In genomic region chr21:42525228-42525604, GRCh38 we compare ENCODE assay signal across 8 cellular contexts. TPM values are rescaled to one million over a fixed set of nuclear protein-coding genes. Genes with fewer than 3 reads are reported as not detected.
DNase-seq lines count a peak whose midpoint lies in the region; ATAC-seq and TF ChIP-seq lines count a peak whose summit lies in the region.

No MANE protein-coding gene starts in this region.

- H3K79me2 ChIP-seq in GM23248 (ENCODE audit: insufficient read depth): no peaks in the 10 kb centered on the region

- DNase-seq in GM06990 (ENCODE audit: extremely low read depth, insufficient read length): no peak
- peak; percentile 16 for DNase-seq in GM23248
- DNase-seq in T-helper 17 cell: no peak
- peak; percentile 42 for DNase-seq in iPS-NIHi11 (ENCODE audit: low spot score)
- DNase-seq in tibial artery: peak in 1 of 2 donors; percentile 66
- no peak for DNase-seq in NCI-H524 (lab: John Stamatoyannopoulos, UW)
- no peak for DNase-seq in MV-4-11 (lab: John Stamatoyannopoulos, UW)
- DNase-seq in NCI-H82 (lab: John Stamatoyannopoulos, UW): no peak

- ATAC-seq in T-helper 17 cell: no peak

- no peak for TF ChIP-seq CTCF in GM06990 (IDR thresholded peaks at IDR 0.05; ENCODE audit: insufficient read depth, low read length, poor library complexity, severe bottlenecking)
- TF ChIP-seq CTCF in tibial artery (IDR thresholded peaks at IDR 0.05): no peak

- H4K20me1 ChIP-seq in GM23248 (ENCODE audit: insufficient read depth): no peaks in the 10 kb centered on the region

- peaks cover 35% of the 10 kb centered on the region for H3K4me1 Mint-ChIP-seq in T-helper 17 cell

- no peak overlapping the region for H3K9ac ChIP-seq in GM23248

- no peak overlapping the region for H2AFZ ChIP-seq in GM23248

- H3K27ac ChIP-seq in GM23248 (no peak overlapping the region), tibial artery (peak overlapping the region; percentile 84 to 85)

- H3K9me3 ChIP-seq in GM23248 (ENCODE audit: low read depth) (no peaks in the 10 kb centered on the region), T-helper 17 cell (ENCODE audit: control insufficient read depth, low read length, poor library complexity, severe bottlenecking) (no peaks in the 10 kb centered on the region), tibial artery (no peaks in the 10 kb centered on the region)

- peak overlapping the region; percentile 48 for H3K4me3 ChIP-seq in GM06990 (replicated peaks; ENCODE audit: low read depth, low read length)
- H3K4me3 ChIP-seq in GM23248: no peak overlapping the region
- H3K4me3 ChIP-seq in tibial artery: peak overlapping the region; percentile 46 to 54

- H3K36me3 ChIP-seq in GM06990 (ENCODE audit: control insufficient read depth, insufficient read depth, low read length): peaks cover 10% of the 10 kb centered on the region
- H3K36me3 ChIP-seq in GM23248 (ENCODE audit: low read depth): no peaks in the 10 kb centered on the region
- peaks cover 0 to 20% (median 0%) of the 10 kb centered on the region in 3 donors for H3K36me3 ChIP-seq in tibial artery

- in situ Hi-C loops in GM23248 (cut with MboI): no loop called here

- H3K36me3 Mint-ChIP-seq in T-helper 17 cell (ENCODE audit: low read depth): peaks cover 5% of the 10 kb centered on the region

- H3K27me3 ChIP-seq in GM06990 (replicated peaks; ENCODE audit: control insufficient read depth, insufficient read depth, low read length) (no peaks in the 10 kb centered on the region), GM23248 (replicated peaks; ENCODE audit: insufficient read depth) (peaks cover 11% of the 10 kb centered on the region; the same call in 1 of the 2 replicates), tibial artery (no peaks in the 10 kb centered on the region)

- WGBS in GM23248 (ENCODE audit: low coverage in 1 of 2, low lambda C conversion rate in 2 of 2, missing lambda C conversion rate in 2 of 2), 2 experiments: 6 to 7% methylated on average over 8 of the region's 8 CpGs

- H3F3A ChIP-seq in GM23248 (ENCODE audit: insufficient read depth): no peaks in the 10 kb centered on the region

- intact Hi-C loops in tibial artery (cut with DNase I; ENCODE audit: low total_unique reads): no loop called here

- H3K27me3 Mint-ChIP-seq in T-helper 17 cell: no peaks in the 10 kb centered on the region

- no peak overlapping the region for H3K4me3 Mint-ChIP-seq in T-helper 17 cell

- H3K4me1 ChIP-seq in GM23248 (ENCODE audit: insufficient read depth) (0 out of 2 replicates have a peak, but pooled peaks cover 5% of the 10 kb centered on the region), tibial artery (peaks cover 0 to 34% (median 22%) of the 10 kb centered on the region in 4 donors)

- H3K9me2 ChIP-seq in GM23248 (ENCODE audit: insufficient read depth): no peaks in the 10 kb centered on the region

- peak overlapping the region; percentile 92 for H3K27ac Mint-ChIP-seq in T-helper 17 cell

- peak overlapping the region; percentile 4 for H3K4me2 ChIP-seq in GM23248 (ENCODE audit: unreplicated experiment)

RNA-seq across cellular contexts. Expression of gene SLC37A1, which starts 11.6 kb away (rescaled TPM):
- total RNA-seq in GM23248 (2014; rRNA removed; shearing (Covaris generic)): not detected in 2 replicates
- 0.23 TPM in 1 of 2 replicates, not detected in the other for polyA plus RNA-seq in GM23248 (2016; fragmentation: Nextera tagmentation; extraction: Ambion mirVana)
- 10 to 100 TPM; 21.0 to 24.0 TPM for total RNA-seq in T-helper 17 cell

RNA-seq across cellular contexts. Expression of gene RSPH1, which starts 29.2 kb away (rescaled TPM):
- total RNA-seq in GM23248 (2014; rRNA removed; shearing (Covaris generic)): 0.32 TPM in 1 of 2 replicates, not detected in the other
- 0.14 TPM in 1 of 2 replicates, not detected in the other for polyA plus RNA-seq in GM23248 (2016; fragmentation: Nextera tagmentation; extraction: Ambion mirVana)
- under 1 TPM in 1 of 2 donors, not detected in 1; 0.47 TPM for total RNA-seq in T-helper 17 cell

Comparison
In these comparisons a context has a peak if more than half of its experiments do, and no peak if none do; other contexts are left out.
1. DNase-seq: peak in GM23248 (single experiment) and iPS-NIHi11 (single experiment); none in GM06990 (single experiment), T-helper 17 cell (0 of 3), NCI-H524 (0 of 2), MV-4-11 (single experiment) and NCI-H82 (single experiment).
2. RNA of gene SLC37A1, which starts 11.6 kb away (total RNA-seq): 21.0 to 24.0 TPM in T-helper 17 cell; not detected in GM23248; every median in the first group is over 10 times any median in the second.